9 cellular contexts compared by ENCODE assay signal in the genomic region with DNA sequence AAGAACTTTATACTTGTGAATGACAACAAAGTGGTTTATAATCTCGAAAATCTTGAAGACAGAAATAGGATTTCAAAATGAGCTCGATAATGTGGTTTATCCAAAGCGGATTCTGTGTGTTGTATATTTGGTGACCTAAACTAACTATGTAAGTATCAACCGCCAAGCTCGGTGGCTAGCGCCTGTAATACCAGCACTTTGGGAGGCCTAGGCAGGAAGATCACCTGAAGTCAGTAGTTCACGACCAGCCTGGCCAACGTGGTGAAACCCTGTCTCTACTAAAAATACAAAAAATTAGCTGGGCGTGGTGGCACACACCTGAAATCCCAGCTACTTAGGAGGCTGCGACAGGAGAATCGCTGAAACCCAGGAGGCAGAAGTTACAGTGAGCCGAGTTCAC. TPM values are rescaled to one million over a fixed set of nuclear protein-coding genes. Genes with fewer than 3 reads are reported as not detected.
DNase-seq lines count a peak whose midpoint lies in the region; ATAC-seq and TF ChIP-seq lines count a peak whose summit lies in the region.
"Had no signal": no experiment of that assay in that cellular context is flagged by ENCODE, and none has a peak within 500 bp of the region (broad histone marks: within the 10 kb centered on the region; RNA-seq: fewer than 3 reads in every experiment).

No MANE protein-coding gene starts in this region.

- ATAC-seq in HG03342 (IDR thresholded peaks at IDR 0.05; ENCODE audit: unreplicated experiment) = no peak

- H3K4me1 ChIP-seq in cardiac muscle cell (ENCODE audit: low read depth) (peaks cover 42% of the 10 kb centered on the region), tibial artery (peaks cover 0 to 81% (median 37%) of the 10 kb centered on the region in 4 donors)

- H3K27me3 ChIP-seq in cardiac muscle cell (no peaks in the 10 kb centered on the region), tibial artery (no peaks in the 10 kb centered on the region)

- intact Hi-C loops in cardiac septum (cut with DNase I) = loop anchor here (5.0 kb wide), 1 partner anchor 88 kb away; no protein-coding TSS in a partner anchor
- intact Hi-C loops in tibial artery (cut with DNase I; ENCODE audit: low total_unique reads) = no loop called here

- no peaks in the 10 kb centered on the region for H3K9me3 ChIP-seq in cardiac muscle cell (ENCODE audit: low read depth)
- H3K9me3 ChIP-seq in tibial artery = no peaks in the 10 kb centered on the region

- TF ChIP-seq CTCF in cardiac muscle cell (IDR thresholded peaks at IDR 0.05; ENCODE audit: low read depth, low read length) (no peak), WI38 (IDR thresholded peaks at IDR 0.05; ENCODE audit: low read depth, low read length) (no peak), foreskin fibroblast (IDR thresholded peaks at IDR 0.05; ENCODE audit: low read depth, low read length) (no peak), tibial artery (IDR thresholded peaks at IDR 0.05) (no peak)

- no peak overlapping the region for H3K27ac ChIP-seq in cardiac muscle cell
- peak overlapping the region in 1 of 2 donors; percentile 96 for H3K27ac ChIP-seq in tibial artery

- peak overlapping the region; percentile 84 for H3K4me3 ChIP-seq in cardiac muscle cell
- peak overlapping the region; percentile 97 for H3K4me3 ChIP-seq in WI38 (ENCODE audit: low read depth, low read length)
- H3K4me3 ChIP-seq in foreskin fibroblast (ENCODE audit: low read depth in 1 of 2, low read length in 2 of 2) = peak overlapping the region; percentile 75 to 88
- peak overlapping the region; percentile 85 to 88 for H3K4me3 ChIP-seq in tibial artery

- no peaks in the 10 kb centered on the region for H3K36me3 ChIP-seq in cardiac muscle cell
- H3K36me3 ChIP-seq in tibial artery = no peaks in the 10 kb centered on the region

- DNase-seq in cardiac muscle cell (ENCODE audit: low read depth in 1 of 2, low spot score in 1 of 2) = no peak
- DNase-seq in cardiac septum (ENCODE audit: low spot score) = no peak
- no peak for DNase-seq in foreskin fibroblast
- no peak for DNase-seq in tibial artery
- DNase-seq in NCI-H146 treated with DMSO at 0.1 percent for 48 hours (lab: John Stamatoyannopoulos, UW; ENCODE audit: unreplicated experiment) = no peak
- no peak for DNase-seq in dermis blood vessel endothelial cell
- DNase-seq: NCI-H526 treated with DMSO at 0.1 percent for 48 hours had no signal

RNA-seq across cellular contexts. Expression of a gene that starts 2.2 kb away (rescaled TPM):
- total RNA-seq in cardiac muscle cell (262 and 293 TPM in 2 replicates), cardiac septum (217 TPM), dermis blood vessel endothelial cell (145 and 196 TPM in 2 replicates)
- polyA plus RNA-seq in cardiac muscle cell = 51.8 and 74.5 TPM in 2 replicates
